ENCODE assay signal across 1 cellular context in genomic region chr1:20008391-20008841, GRCh38.
TF ChIP-seq lines count a peak whose summit lies in the region.

No MANE protein-coding gene starts in this region.

TF ChIP-seq in GM23338, 12 proteins besides CTCF, POLR2A, EP300 and RAD21 (continued from another document):
- TF ChIP-seq REST (IDR thresholded peaks at IDR 0.05; ENCODE audit: unreplicated experiment) (no peak), NANOG (IDR thresholded peaks at IDR 0.05; ENCODE audit: borderline replicate concordance) (no peak), ETS1 (IDR thresholded peaks at IDR 0.05) (no peak), ZNF114 (CRISPR knock-in tag; IDR thresholded peaks at IDR 0.05) (no peak), EZH2 (IDR thresholded peaks at IDR 0.05; ENCODE audit: low read depth, unreplicated experiment) (no peak), POLR2AphosphoS5 (IDR thresholded peaks at IDR 0.05; ENCODE audit: low read depth) (no peak), EZH2phosphoT487 (IDR thresholded peaks at IDR 0.05; ENCODE audit: unreplicated experiment) (no peak), ZNF331 (CRISPR knock-in tag; IDR thresholded peaks at IDR 0.05; ENCODE audit: low read depth) (no peak), JUNB (IDR thresholded peaks at IDR 0.05; ENCODE audit: unreplicated experiment) (no peak)
